In the genomic region with DNA sequence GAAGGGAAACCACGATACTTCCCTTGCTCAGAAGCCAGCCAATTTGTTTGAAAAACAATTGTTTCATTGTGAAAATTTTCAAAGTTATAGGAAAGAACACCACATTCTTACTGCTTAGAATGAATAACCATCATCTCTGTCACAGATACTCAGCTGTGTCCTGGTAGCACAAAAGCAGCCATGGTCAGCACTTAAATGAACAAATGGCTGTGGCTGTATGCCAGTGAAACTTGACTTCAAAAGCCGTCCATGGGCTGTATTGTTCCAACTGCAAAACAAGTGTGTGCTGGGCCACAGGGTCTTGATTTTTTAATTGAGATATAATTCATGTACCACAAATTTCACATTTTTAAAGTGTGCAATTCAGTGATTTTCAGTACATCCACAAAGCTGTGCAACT, we compare ENCODE assay signal across 20 cellular contexts. TPM values are rescaled to one million over a fixed set of nuclear protein-coding genes. Genes with fewer than 3 reads are reported as not detected.
DNase-seq lines count a peak whose midpoint lies in the region; ATAC-seq lines count a peak whose summit lies in the region.
"Had no signal": no experiment of that assay in that cellular context is flagged by ENCODE, and none has a peak within 500 bp of the region (broad histone marks: within the 10 kb centered on the region; RNA-seq: fewer than 3 reads in every experiment).

No MANE protein-coding gene starts in this region.

- peak; percentile 45 for ATAC-seq in left ventricle myocardium superior
- no peak for ATAC-seq in Right ventricle myocardium inferior
- ATAC-seq in HG02870 (IDR thresholded peaks at IDR 0.05; ENCODE audit: unreplicated experiment) = no peak
- no peak for ATAC-seq in GM19351 (IDR thresholded peaks at IDR 0.05; ENCODE audit: unreplicated experiment)
- ATAC-seq: HCT116 had no signal

- intact Hi-C loops in left ventricle myocardium superior (cut with micrococcal nuclease) = no loop called here
- intact Hi-C loops in Right ventricle myocardium inferior (cut with DNase I) = no loop called here

- no peak for DNase-seq in left ventricle myocardium superior
- no peak for DNase-seq in Right ventricle myocardium inferior (ENCODE audit: missing footprints)
- peak; percentile 49 for DNase-seq in globus pallidus (ENCODE audit: low spot score)
- peak; percentile 30 for DNase-seq in putamen (ENCODE audit: low spot score)
- no peak for DNase-seq in NCI-H1694 (lab: John Stamatoyannopoulos, UW)
- DNase-seq: CD4-positive, alpha-beta T cell; COR-L47; IMR-90; KG1; MG63; NCI-H1694 treated with DMSO at 0.1 percent for 48 hours; NCI-H2081; NCI-H2227 treated with DMSO at 0.1 percent for 48 hours; NCI-H510A; NCI-H69; RPMI8226; SHP77 treated with DMSO at 0.1 percent for 48 hours had no signal

RNA-seq across cellular contexts. Expression of a gene that starts 19.6 kb away (rescaled TPM):
- total RNA-seq in left ventricle myocardium superior (26.7 TPM), Right ventricle myocardium inferior (23.4 TPM)

RNA-seq across cellular contexts. Expression of a gene that starts 19.9 kb away (rescaled TPM):
- total RNA-seq in left ventricle myocardium superior = 27.9 TPM
- 25.1 TPM for total RNA-seq in Right ventricle myocardium inferior

RNA-seq across cellular contexts. Expression of a gene that starts 47.4 kb away (rescaled TPM):
- total RNA-seq in left ventricle myocardium superior (2.5 TPM), Right ventricle myocardium inferior (1.9 TPM)

Comparison
In these comparisons a context has a peak if more than half of its experiments do, and no peak if none do; other contexts are left out.
1. DNase-seq: peak in globus pallidus (single experiment) and putamen (single experiment); none in left ventricle myocardium superior (single experiment), Right ventricle myocardium inferior (single experiment) and NCI-H1694 (single experiment).